ENCODE assay signal across 8 cellular contexts in genomic region chr17:51371732-51372151, GRCh38.
DNase-seq lines count a peak whose midpoint lies in the region; ATAC-seq and TF ChIP-seq lines count a peak whose summit lies in the region.

No MANE protein-coding gene starts in this region.

- intact Hi-C loops in body of pancreas (cut with DNase I): no loop called here

- 13 to 19% methylated on average over 5 of the region's 5 CpGs for WGBS in body of pancreas, 2 donors

- no peaks in the 10 kb centered on the region for H3K4me1 ChIP-seq in body of pancreas
- H3K4me1 ChIP-seq in iPS-20b (ENCODE audit: insufficient read depth, low read length): peaks cover 31% of the 10 kb centered on the region

- no peaks in the 10 kb centered on the region for H3K27me3 ChIP-seq in body of pancreas
- H3K27me3 ChIP-seq in iPS-20b (ENCODE audit: insufficient read depth, low read length): no peaks in the 10 kb centered on the region

- peak; percentile 62 for ATAC-seq in body of pancreas

- H3K9me3 ChIP-seq in body of pancreas (no peaks in the 10 kb centered on the region), iPS-20b (ENCODE audit: insufficient read depth, low read depth, low read length) (no peaks in the 10 kb centered on the region)

- TF ChIP-seq CTCF in LNCAP (IDR thresholded peaks at IDR 0.05) (peak; percentile 80), body of pancreas (IDR thresholded peaks at IDR 0.05) (peak in 6 of 7 experiments; percentile 25 to 67 (median 51))

- H3K4me3 ChIP-seq in body of pancreas: no peak overlapping the region
- H3K4me3 ChIP-seq in iPS-20b (ENCODE audit: low read length): peak overlapping the region; percentile 20; the same call in 1 of the 2 replicates

- H3K36me3 ChIP-seq in body of pancreas (replicated peaks in 1 of 2; ENCODE audit: insufficient read depth in 1 of 2, low read depth in 2 of 2) (no peaks in the 10 kb centered on the region), iPS-20b (ENCODE audit: insufficient read depth, low read depth, low read length) (no peaks in the 10 kb centered on the region)

- DNase-seq in NCI-H1105 treated with DMSO at 0.1 percent for 48 hours (lab: John Stamatoyannopoulos, UW) (peak; percentile 39), NCI-H1105 (lab: John Stamatoyannopoulos, UW) (no peak), SK-N-DZ (ENCODE audit: low spot score) (peak; percentile 74), body of pancreas (peak; percentile 18 to 58 (median 33)), GM19238 (ENCODE audit: insufficient read length, low spot score) (no peak)
- peak; percentile 31 for DNase-seq in stimulated activated CD4-positive, alpha-beta T cell treated with anti-CD3 and anti-CD28 coated beads, Interleukin-4, amount 100 ng/mL, for 1 hour

- H3K9ac ChIP-seq in iPS-20b (ENCODE audit: low read depth, low read length): peak overlapping the region; percentile 55; the same call in 1 of the 2 replicates

- H3K27ac ChIP-seq in body of pancreas: no peak overlapping the region
- peak overlapping the region; percentile 48 for H3K27ac ChIP-seq in iPS-20b (ENCODE audit: low read length)

- no peak for TF ChIP-seq POLR2A in body of pancreas (IDR thresholded peaks at IDR 0.05)

Comparison
In these comparisons a context has a peak if more than half of its experiments do, and no peak if none do; other contexts are left out.
1. DNase-seq: peak in NCI-H1105 treated with DMSO at 0.1 percent for 48 hours (single experiment), SK-N-DZ (single experiment), body of pancreas (4 of 4) and stimulated activated CD4-positive, alpha-beta T cell treated with anti-CD3 and anti-CD28 coated beads, Interleukin-4, amount 100 ng/mL, for 1 hour (single experiment); none in NCI-H1105 (single experiment) and GM19238 (single experiment).